In the genomic region with DNA sequence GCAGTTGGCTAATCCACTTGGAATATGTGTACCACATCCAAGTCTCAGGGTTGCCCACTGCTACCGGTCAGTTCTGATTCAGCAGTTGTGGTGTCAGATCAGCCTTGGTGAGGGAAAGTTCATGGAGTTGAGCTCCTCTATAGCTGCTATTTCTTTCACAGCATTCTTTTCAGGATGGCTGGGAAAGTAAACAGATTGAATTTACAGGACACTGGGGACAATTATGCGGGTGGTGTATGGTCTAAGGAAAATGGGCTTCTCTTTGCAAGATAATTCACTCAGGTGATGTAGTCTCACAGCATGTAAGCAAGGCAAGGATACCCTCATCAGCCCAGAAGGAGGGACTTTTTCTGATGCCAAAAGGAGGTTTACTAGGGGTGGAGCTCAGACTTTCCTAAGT, we compare ENCODE assay signal across 21 cellular contexts.
DNase-seq lines count a peak whose midpoint lies in the region; ATAC-seq and TF ChIP-seq lines count a peak whose summit lies in the region.
"Had no signal": no experiment of that assay in that cellular context is flagged by ENCODE, and none has a peak within 500 bp of the region (broad histone marks: within the 10 kb centered on the region; RNA-seq: fewer than 3 reads in every experiment).

No MANE protein-coding gene starts in this region.

- no peak overlapping the region for H3K4me2 ChIP-seq in PC-3 (ENCODE audit: low read length)
- H3K4me2 ChIP-seq: SK-N-SH had no signal

- no peaks in the 10 kb centered on the region for H3K27me3 Mint-ChIP-seq in WTC11 (ENCODE audit: low read depth)

- peak overlapping the region; percentile 90 for H3K27ac ChIP-seq in HUES48 (ENCODE audit: low read depth, low read length)
- H3K27ac ChIP-seq in iPS-20b (ENCODE audit: low read length), result no peak overlapping the region
- no peak overlapping the region for H3K27ac ChIP-seq in PC-3 (ENCODE audit: low read length)
- H3K27ac ChIP-seq: C4-2B had no signal

- intact Hi-C loops in Right ventricle myocardium superior (cut with DNase I), result no loop called here
- intact Hi-C loops in PC-3 (cut with micrococcal nuclease), result no loop called here

- H3K36me3 ChIP-seq in HUES48 (ENCODE audit: control insufficient read depth, insufficient read depth, low read length), result no peaks in the 10 kb centered on the region
- no peaks in the 10 kb centered on the region for H3K36me3 ChIP-seq in iPS-20b (ENCODE audit: insufficient read depth, low read depth, low read length)
- no peaks in the 10 kb centered on the region for H3K36me3 ChIP-seq in PC-3 (ENCODE audit: low read depth, low read length)
- H3K36me3 ChIP-seq: MG63 had no signal

- H3K9ac ChIP-seq in HUES48 (ENCODE audit: low read depth, low read length) (no peak overlapping the region), iPS-20b (ENCODE audit: low read depth, low read length) (no peak overlapping the region), PC-3 (ENCODE audit: low read length) (no peak overlapping the region)
- H3K9ac ChIP-seq: SK-N-SH had no signal

- peaks cover 20% of the 10 kb centered on the region for H3K36me3 Mint-ChIP-seq in WTC11
- H3K36me3 Mint-ChIP-seq: CD8-positive, alpha-beta T cell had no signal

- H3K4me3 Mint-ChIP-seq in WTC11, result peak overlapping the region; percentile 21; the same call in 1 of the 2 replicates
- H3K4me3 Mint-ChIP-seq: B cell; CD8-positive, alpha-beta T cell had no signal

- no peak overlapping the region for H2AFZ ChIP-seq in PC-3 (ENCODE audit: low read length)

- CTCF ChIA-PET in WTC11 (lab: Charles Lee), result interaction anchor here (1.1 to 1.6 kb wide), 3 partner anchors 12 to 272 kb away, joined by 3 to 6 read pairs (median 4); no protein-coding TSS in a partner anchor
- CTCF ChIA-PET in PC-3 (lab: Charles Lee), result no interaction called here

- peaks cover 44% of the 10 kb centered on the region for H3K4me1 Mint-ChIP-seq in WTC11
- H3K4me1 Mint-ChIP-seq: B cell had no signal

- POLR2A ChIA-PET in WTC11 (lab: Charles Lee), result no interaction called here
- POLR2A ChIA-PET in PC-3 (lab: Charles Lee; ENCODE audit: unreplicated experiment), result no interaction called here

- H3F3A ChIP-seq in PC-3 (ENCODE audit: low read length, unreplicated experiment), result no peaks in the 10 kb centered on the region

- peaks cover 28% of the 10 kb centered on the region for H3K9me3 Mint-ChIP-seq in WTC11
- H3K9me3 Mint-ChIP-seq: CD8-positive, alpha-beta T cell had no signal

- H3K79me2 ChIP-seq in PC-3 (ENCODE audit: low read length), result no peaks in the 10 kb centered on the region

- ATAC-seq in WTC11 (peak; percentile 85), GM21717 (IDR thresholded peaks at IDR 0.05; ENCODE audit: unreplicated experiment) (no peak), Right ventricle myocardium superior (ENCODE audit: poor library complexity) (no peak), PC-3 (no peak)
- ATAC-seq: CD8-positive, alpha-beta T cell; GM12878 had no signal

- H3K4me3 ChIP-seq in HUES48 (ENCODE audit: low read depth, low read length) (0 out of 2 replicates have a peak overlapping the region, but pooled peaks have one; percentile 14), iPS-20b (ENCODE audit: low read length) (peak overlapping the region; percentile 40; the same call in 1 of the 2 replicates), PC-3 (ENCODE audit: low read length) (no peak overlapping the region)
- H3K4me3 ChIP-seq: GM12878, MG63 had no signal

- no peaks in the 10 kb centered on the region for H4K20me1 ChIP-seq in PC-3 (ENCODE audit: low read length)

- TF ChIP-seq CTCF in WTC11 (IDR thresholded peaks at IDR 0.05) (no peak), PC-3 (conservative IDR thresholded peaks at IDR 0.05; ENCODE audit: low read depth, low read length) (no peak)

- peak overlapping the region; percentile 95 for H3K27ac Mint-ChIP-seq in WTC11
- H3K27ac Mint-ChIP-seq: B cell; CD8-positive, alpha-beta T cell had no signal

- DNase-seq in WTC11 (ENCODE audit: low spot score) (no peak), Right ventricle myocardium superior (no peak), PC-3 (no peak), OCI-M2 (lab: John Stamatoyannopoulos, UW; ENCODE audit: unreplicated experiment) (no peak)
- DNase-seq: Caco-2; CD8-positive, alpha-beta T cell; GOT3; KBM-7; MG63; NCI-H1105 treated with DMSO at 0.1 percent for 48 hours; NCI-H2029; NCI-H2227 treated with DMSO at 0.1 percent for 48 hours; NCI-H526 treated with DMSO at 0.1 percent for 48 hours; SK-N-SH; SW 1271 had no signal

- H3K4me1 ChIP-seq in HUES48 (ENCODE audit: control insufficient read depth, insufficient read depth, low read length) (peaks cover 40% of the 10 kb centered on the region), iPS-20b (ENCODE audit: insufficient read depth, low read length) (peaks cover 34% of the 10 kb centered on the region), PC-3 (ENCODE audit: insufficient read depth, low read length) (no peaks in the 10 kb centered on the region)
- H3K4me1 ChIP-seq: Caco-2 had no signal

- H3K9me2 ChIP-seq in PC-3 (replicated peaks; ENCODE audit: low read length), result no peaks in the 10 kb centered on the region
- H3K9me2 ChIP-seq: SK-N-SH had no signal

- no TSS peak for BruUV-seq in PC-3 (replicated peaks; lab: Mats Ljungman, UMichigan)

- H3K27me3 ChIP-seq in HUES48 (ENCODE audit: control insufficient read depth, insufficient read depth, low read length), result no peaks in the 10 kb centered on the region
- no peaks in the 10 kb centered on the region for H3K27me3 ChIP-seq in iPS-20b (ENCODE audit: insufficient read depth, low read length)
- peaks cover 54% of the 10 kb centered on the region for H3K27me3 ChIP-seq in PC-3 (ENCODE audit: low read length)
- H3K27me3 ChIP-seq: MG63 had no signal

- H3K9me3 ChIP-seq in HUES48 (ENCODE audit: control insufficient read depth, insufficient read depth, low read length) (peaks cover 7% of the 10 kb centered on the region; the same call in 1 of the 2 replicates), iPS-20b (ENCODE audit: insufficient read depth, low read depth, low read length) (peaks cover 21% of the 10 kb centered on the region), PC-3 (ENCODE audit: low read length) (no peaks in the 10 kb centered on the region)
- H3K9me3 ChIP-seq: Caco-2, MG63, SK-N-SH had no signal

TF ChIP-seq in WTC11, 78 proteins besides CTCF, POLR2A, EP300 and RAD21:
- TF ChIP-seq TEAD1 (CRISPR knock-in tag; IDR thresholded peaks at IDR 0.05), result peak; percentile 63; the same call in 1 of the 2 replicates
- TF ChIP-seq, protein P1, sequence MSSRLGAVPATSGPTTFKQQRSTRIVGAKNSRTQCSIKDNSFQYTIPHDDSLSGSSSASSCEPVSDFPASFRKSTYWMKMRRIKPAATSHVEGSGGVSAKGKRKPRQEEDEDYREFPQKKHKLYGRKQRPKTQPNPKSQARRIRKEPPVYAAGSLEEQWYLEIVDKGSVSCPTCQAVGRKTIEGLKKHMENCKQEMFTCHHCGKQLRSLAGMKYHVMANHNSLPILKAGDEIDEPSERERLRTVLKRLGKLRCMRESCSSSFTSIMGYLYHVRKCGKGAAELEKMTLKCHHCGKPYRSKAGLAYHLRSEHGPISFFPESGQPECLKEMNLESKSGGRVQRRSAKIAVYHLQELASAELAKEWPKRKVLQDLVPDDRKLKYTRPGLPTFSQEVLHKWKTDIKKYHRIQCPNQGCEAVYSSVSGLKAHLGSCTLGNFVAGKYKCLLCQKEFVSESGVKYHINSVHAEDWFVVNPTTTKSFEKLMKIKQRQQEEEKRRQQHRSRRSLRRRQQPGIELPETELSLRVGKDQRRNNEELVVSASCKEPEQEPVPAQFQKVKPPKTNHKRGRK (CRISPR knock-in tag; IDR thresholded peaks at IDR 0.05; ENCODE audit: borderline replicate concordance), result no peak
TF ChIP-seq in WTC11: peak in this region for 1.
